Comparison of ENCODE assay signal across 2 cellular contexts in the genomic region with DNA sequence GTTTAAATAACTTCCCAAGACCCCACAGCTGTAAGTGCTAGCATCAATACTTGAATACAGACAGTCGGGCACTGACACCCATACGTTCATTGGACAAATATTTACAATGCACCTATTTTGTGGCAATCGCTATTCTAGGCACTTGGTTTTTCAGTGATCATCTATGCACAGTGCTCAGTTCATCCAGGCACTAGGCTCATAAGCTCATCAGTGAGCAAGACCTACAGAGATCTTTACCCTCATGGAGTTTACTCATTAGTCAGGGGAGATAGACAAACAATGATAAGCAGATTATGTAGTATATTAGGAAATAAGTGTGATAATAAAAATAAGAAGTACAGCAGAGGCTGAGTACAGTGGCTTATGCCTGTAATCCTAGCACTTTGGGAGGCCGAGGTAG.
A peak's percentile ranks its signal among the peaks of the same experiment; 100 is the strongest.
TF ChIP-seq lines count a peak whose summit lies in the region.

No MANE protein-coding gene starts in this region.

TF ChIP-seq in GM23338, 12 proteins besides CTCF, POLR2A, EP300 and RAD21:
- TF ChIP-seq EZH2 (IDR thresholded peaks at IDR 0.05; ENCODE audit: low read depth, unreplicated experiment): no peak
- no peak for TF ChIP-seq JUNB (IDR thresholded peaks at IDR 0.05; ENCODE audit: unreplicated experiment)
- TF ChIP-seq POLR2AphosphoS5 (IDR thresholded peaks at IDR 0.05; ENCODE audit: low read depth): no peak
- TF ChIP-seq, protein P1, sequence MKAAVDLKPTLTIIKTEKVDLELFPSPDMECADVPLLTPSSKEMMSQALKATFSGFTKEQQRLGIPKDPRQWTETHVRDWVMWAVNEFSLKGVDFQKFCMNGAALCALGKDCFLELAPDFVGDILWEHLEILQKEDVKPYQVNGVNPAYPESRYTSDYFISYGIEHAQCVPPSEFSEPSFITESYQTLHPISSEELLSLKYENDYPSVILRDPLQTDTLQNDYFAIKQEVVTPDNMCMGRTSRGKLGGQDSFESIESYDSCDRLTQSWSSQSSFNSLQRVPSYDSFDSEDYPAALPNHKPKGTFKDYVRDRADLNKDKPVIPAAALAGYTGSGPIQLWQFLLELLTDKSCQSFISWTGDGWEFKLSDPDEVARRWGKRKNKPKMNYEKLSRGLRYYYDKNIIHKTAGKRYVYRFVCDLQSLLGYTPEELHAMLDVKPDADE (IDR thresholded peaks at IDR 0.05): no peak
- TF ChIP-seq ZNF331 (CRISPR knock-in tag; IDR thresholded peaks at IDR 0.05; ENCODE audit: low read depth): no peak
- TF ChIP-seq STAT1 (IDR thresholded peaks at IDR 0.05; ENCODE audit: unreplicated experiment): no peak
- TF ChIP-seq, protein P2, sequence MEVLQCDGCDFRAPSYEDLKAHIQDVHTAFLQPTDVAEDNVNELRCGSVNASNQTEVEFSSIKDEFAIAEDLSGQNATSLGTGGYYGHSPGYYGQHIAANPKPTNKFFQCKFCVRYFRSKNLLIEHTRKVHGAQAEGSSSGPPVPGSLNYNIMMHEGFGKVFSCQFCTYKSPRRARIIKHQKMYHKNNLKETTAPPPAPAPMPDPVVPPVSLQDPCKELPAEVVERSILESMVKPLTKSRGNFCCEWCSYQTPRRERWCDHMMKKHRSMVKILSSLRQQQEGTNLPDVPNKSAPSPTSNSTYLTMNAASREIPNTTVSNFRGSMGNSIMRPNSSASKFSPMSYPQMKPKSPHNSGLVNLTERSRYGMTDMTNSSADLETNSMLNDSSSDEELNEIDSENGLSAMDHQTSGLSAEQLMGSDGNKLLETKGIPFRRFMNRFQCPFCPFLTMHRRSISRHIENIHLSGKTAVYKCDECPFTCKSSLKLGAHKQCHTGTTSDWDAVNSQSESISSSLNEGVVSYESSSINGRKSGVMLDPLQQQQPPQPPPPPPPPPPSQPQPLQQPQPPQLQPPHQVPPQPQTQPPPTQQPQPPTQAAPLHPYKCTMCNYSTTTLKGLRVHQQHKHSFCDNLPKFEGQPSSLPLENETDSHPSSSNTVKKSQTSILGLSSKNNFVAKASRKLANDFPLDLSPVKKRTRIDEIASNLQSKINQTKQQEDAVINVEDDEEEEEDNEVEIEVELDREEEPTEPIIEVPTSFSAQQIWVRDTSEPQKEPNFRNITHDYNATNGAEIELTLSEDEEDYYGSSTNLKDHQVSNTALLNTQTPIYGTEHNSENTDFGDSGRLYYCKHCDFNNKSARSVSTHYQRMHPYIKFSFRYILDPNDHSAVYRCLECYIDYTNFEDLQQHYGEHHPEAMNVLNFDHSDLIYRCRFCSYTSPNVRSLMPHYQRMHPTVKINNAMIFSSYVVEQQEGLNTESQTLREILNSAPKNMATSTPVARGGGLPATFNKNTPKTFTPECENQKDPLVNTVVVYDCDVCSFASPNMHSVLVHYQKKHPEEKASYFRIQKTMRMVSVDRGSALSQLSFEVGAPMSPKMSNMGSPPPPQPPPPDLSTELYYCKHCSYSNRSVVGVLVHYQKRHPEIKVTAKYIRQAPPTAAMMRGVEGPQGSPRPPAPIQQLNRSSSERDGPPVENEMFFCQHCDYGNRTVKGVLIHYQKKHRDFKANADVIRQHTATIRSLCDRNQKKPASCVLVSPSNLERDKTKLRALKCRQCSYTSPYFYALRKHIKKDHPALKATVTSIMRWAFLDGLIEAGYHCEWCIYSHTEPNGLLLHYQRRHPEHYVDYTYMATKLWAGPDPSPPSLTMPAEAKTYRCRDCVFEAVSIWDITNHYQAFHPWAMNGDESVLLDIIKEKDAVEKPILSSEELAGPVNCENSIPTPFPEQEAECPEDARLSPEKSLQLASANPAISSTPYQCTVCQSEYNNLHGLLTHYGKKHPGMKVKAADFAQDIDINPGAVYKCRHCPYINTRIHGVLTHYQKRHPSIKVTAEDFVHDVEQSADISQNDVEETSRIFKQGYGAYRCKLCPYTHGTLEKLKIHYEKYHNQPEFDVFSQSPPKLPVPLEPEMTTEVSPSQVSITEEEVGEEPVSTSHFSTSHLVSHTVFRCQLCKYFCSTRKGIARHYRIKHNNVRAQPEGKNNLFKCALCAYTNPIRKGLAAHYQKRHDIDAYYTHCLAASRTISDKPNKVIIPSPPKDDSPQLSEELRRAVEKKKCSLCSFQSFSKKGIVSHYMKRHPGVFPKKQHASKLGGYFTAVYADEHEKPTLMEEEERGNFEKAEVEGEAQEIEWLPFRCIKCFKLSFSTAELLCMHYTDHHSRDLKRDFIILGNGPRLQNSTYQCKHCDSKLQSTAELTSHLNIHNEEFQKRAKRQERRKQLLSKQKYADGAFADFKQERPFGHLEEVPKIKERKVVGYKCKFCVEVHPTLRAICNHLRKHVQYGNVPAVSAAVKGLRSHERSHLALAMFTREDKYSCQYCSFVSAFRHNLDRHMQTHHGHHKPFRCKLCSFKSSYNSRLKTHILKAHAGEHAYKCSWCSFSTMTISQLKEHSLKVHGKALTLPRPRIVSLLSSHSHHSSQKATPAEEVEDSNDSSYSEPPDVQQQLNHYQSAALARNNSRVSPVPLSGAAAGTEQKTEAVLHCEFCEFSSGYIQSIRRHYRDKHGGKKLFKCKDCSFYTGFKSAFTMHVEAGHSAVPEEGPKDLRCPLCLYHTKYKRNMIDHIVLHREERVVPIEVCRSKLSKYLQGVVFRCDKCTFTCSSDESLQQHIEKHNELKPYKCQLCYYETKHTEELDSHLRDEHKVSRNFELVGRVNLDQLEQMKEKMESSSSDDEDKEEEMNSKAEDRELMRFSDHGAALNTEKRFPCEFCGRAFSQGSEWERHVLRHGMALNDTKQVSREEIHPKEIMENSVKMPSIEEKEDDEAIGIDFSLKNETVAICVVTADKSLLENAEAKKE (CRISPR knock-in tag; IDR thresholded peaks at IDR 0.05): no peak
- no peak for TF ChIP-seq EZH2phosphoT487 (IDR thresholded peaks at IDR 0.05; ENCODE audit: unreplicated experiment)
- TF ChIP-seq NANOG (IDR thresholded peaks at IDR 0.05; ENCODE audit: borderline replicate concordance): no peak

TF ChIP-seq in HepG2, 621 proteins besides CTCF, POLR2A, EP300 and RAD21:
- TF ChIP-seq PHF21A (CRISPR knock-in tag; IDR thresholded peaks at IDR 0.05): 0 out of 2 replicates have a peak, but pooled peaks have one; percentile 17
- no peak for TF ChIP-seq NFATC3 (CRISPR knock-in tag; IDR thresholded peaks at IDR 0.05)
- 0 out of 2 replicates have a peak, but pooled peaks have one; percentile 24 for TF ChIP-seq ERF (CRISPR knock-in tag; IDR thresholded peaks at IDR 0.05)
- TF ChIP-seq ZNF331 (CRISPR knock-in tag; IDR thresholded peaks at IDR 0.05): 0 out of 2 replicates have a peak, but pooled peaks have one; percentile 21
